In genomic region chr5:1474183-1474839, GRCh38 we compare ENCODE assay signal across 36 cellular contexts. TPM values are rescaled to one million over a fixed set of nuclear protein-coding genes. Genes with fewer than 3 reads are reported as not detected.
A peak's percentile ranks its signal among the peaks of the same experiment; 100 is the strongest.
DNase-seq lines count a peak whose midpoint lies in the region; ATAC-seq, FAIRE-seq and TF ChIP-seq lines count a peak whose summit lies in the region.
"Had no signal": no experiment of that assay in that cellular context is flagged by ENCODE, and none has a peak within 500 bp of the region (broad histone marks: within the 10 kb centered on the region; RNA-seq: fewer than 3 reads in every experiment).

No MANE protein-coding gene starts in this region.

- intact Hi-C loops in Right ventricle myocardium inferior (cut with DNase I) = no loop called here
- intact Hi-C loops in left ventricle myocardium superior (cut with micrococcal nuclease) = no loop called here
- intact Hi-C loops in kidney (cut with DNase I) = no loop called here

- H3K9me3 Mint-ChIP-seq in stimulated activated naive B cell treated with anti-CD40 and anti-IgM and Interleukin-4, amounts not matched to agents 10 μg/mL and 1 μg/mL and 100 μg/mL, for 72 hours = no peaks in the 10 kb centered on the region
- H3K9me3 Mint-ChIP-seq: activated CD4-positive, alpha-beta T cell treated with anti-CD3 and anti-CD28 coated beads, Interleukin-2, amount 10 ng/mL, durations not matched to agents 24 days and 14 days; activated naive CD4-positive, alpha-beta T cell treated with anti-CD3 and anti-CD28 coated beads, Interleukin-2, amount 50 U/mL, for 24 hours; activated T-helper 1 cell treated with anti-CD3 and anti-CD28 coated beads, Interleukin-12 subunit alpha, Interleukin-12 subunit beta, Interleukin-2, Interleukin-4 antibody, amounts not matched to agents 30 ng/mL and 10 ng/mL and 1 ng/mL, durations not matched to agents 14 hours and 24 hours and 36 hours; immature natural killer cell; mesothelial cell of epicardium; naive thymus-derived CD4-positive, alpha-beta T cell; T-helper 2 cell treated with Interferon-gamma antibody and Interleukin-4, amounts not matched to agents 5 μg/mL and 100 μg/mL, for 36 hours had no signal

- H3K27me3 Mint-ChIP-seq in stimulated activated naive B cell treated with anti-CD40 and anti-IgM and Interleukin-4, amounts not matched to agents 10 μg/mL and 1 μg/mL and 100 μg/mL, for 72 hours = no peaks in the 10 kb centered on the region
- H3K27me3 Mint-ChIP-seq: activated CD4-positive, alpha-beta T cell treated with anti-CD3 and anti-CD28 coated beads, Interleukin-2, amount 10 ng/mL, durations not matched to agents 24 days and 14 days; activated naive CD4-positive, alpha-beta T cell treated with anti-CD3 and anti-CD28 coated beads, Interleukin-2, amount 50 U/mL, for 24 hours; naive thymus-derived CD4-positive, alpha-beta T cell had no signal

- no peak for TF ChIP-seq POLR2A in Peyer's patch (IDR thresholded peaks at IDR 0.05)

- H3K4me1 ChIP-seq in Peyer's patch = no peaks in the 10 kb centered on the region
- H3K4me1 ChIP-seq in kidney (ENCODE audit: control insufficient read depth in 1 of 2, insufficient read depth in 1 of 2, low read depth in 1 of 2, low read length in 2 of 2) = peaks cover 0 to 4% of the 10 kb centered on the region in 2 donors

- no peak for FAIRE-seq in kidney (lab: Jason Lieb, UNC)
- FAIRE-seq: endometrium, K562 had no signal

- H3K9me3 ChIP-seq in Peyer's patch (no peaks in the 10 kb centered on the region), kidney (ENCODE audit: control insufficient read depth in 1 of 2, low read length in 2 of 2) (no peaks in the 10 kb centered on the region)
- H3K9me3 ChIP-seq: esophagus squamous epithelium, transverse colon had no signal

- no peak overlapping the region for H3K4me3 Mint-ChIP-seq in stimulated activated naive B cell treated with anti-CD40 and anti-IgM and Interleukin-4, amounts not matched to agents 10 μg/mL and 1 μg/mL and 100 μg/mL, for 72 hours
- H3K4me3 Mint-ChIP-seq: activated CD4-positive, alpha-beta T cell treated with anti-CD3 and anti-CD28 coated beads, Interleukin-2, amount 10 ng/mL, durations not matched to agents 24 days and 14 days; activated naive CD4-positive, alpha-beta T cell treated with anti-CD3 and anti-CD28 coated beads, Interleukin-2, amount 50 U/mL, for 24 hours; activated T-helper 1 cell treated with anti-CD3 and anti-CD28 coated beads, Interleukin-12 subunit alpha, Interleukin-12 subunit beta, Interleukin-2, Interleukin-4 antibody, amounts not matched to agents 30 ng/mL and 10 ng/mL and 1 ng/mL, durations not matched to agents 14 hours and 24 hours and 36 hours; immature natural killer cell; mesothelial cell of epicardium; naive thymus-derived CD4-positive, alpha-beta T cell; T-helper 2 cell treated with Interferon-gamma antibody and Interleukin-4, amounts not matched to agents 5 μg/mL and 100 μg/mL, for 36 hours had no signal

- peaks cover 61 to 77% of the 10 kb centered on the region in 2 donors for H3K36me3 Mint-ChIP-seq in stimulated activated naive B cell treated with anti-CD40 and anti-IgM and Interleukin-4, amounts not matched to agents 10 μg/mL and 1 μg/mL and 100 μg/mL, for 72 hours

- H3K4me1 Mint-ChIP-seq in stimulated activated naive B cell treated with anti-CD40 and anti-IgM and Interleukin-4, amounts not matched to agents 10 μg/mL and 1 μg/mL and 100 μg/mL, for 72 hours = peaks cover 21 to 32% of the 10 kb centered on the region in 2 donors
- H3K4me1 Mint-ChIP-seq: activated CD4-positive, alpha-beta T cell treated with anti-CD3 and anti-CD28 coated beads, Interleukin-2, amount 10 ng/mL, durations not matched to agents 24 days and 14 days; activated naive CD4-positive, alpha-beta T cell treated with anti-CD3 and anti-CD28 coated beads, Interleukin-2, amount 50 U/mL, for 24 hours; mesothelial cell of epicardium had no signal

- DNase-seq in Right ventricle myocardium inferior (ENCODE audit: missing footprints) = peak; percentile 11
- no peak for DNase-seq in left ventricle myocardium superior
- DNase-seq in Peyer's patch = peak in 2 of 3 donors; percentile 40 to 44
- DNase-seq in kidney = peak; percentile 64
- no peak for DNase-seq in stimulated activated naive B cell treated with anti-CD40 and anti-IgM and Interleukin-4, amounts not matched to agents 10 μg/mL and 1 μg/mL and 100 μg/mL, for 72 hours
- no peak for DNase-seq in NAMALWA (ENCODE audit: low spot score)
- DNase-seq: activated CD4-positive, alpha-beta T cell treated with anti-CD3 and anti-CD28 coated beads, Interleukin-2, amount 10 ng/mL, durations not matched to agents 24 days and 14 days; COR-L47; cortex of kidney; DMS79; esophagus squamous epithelium; foreskin melanocyte; GDM1; immature natural killer cell; naive thymus-derived CD4-positive, alpha-beta T cell; NCI-H1417; NCI-H2081 treated with DMSO at 0.1 percent for 48 hours; NCI-H774; RPMI8226; stimulated activated CD4-positive, alpha-beta T cell treated with anti-CD3 and anti-CD28 coated beads, Interleukin-2, amount 100 ng/mL, for 24 hours; transverse colon had no signal

- H3K27ac ChIP-seq in Peyer's patch (no peak overlapping the region), kidney (ENCODE audit: low read depth in 2 of 2, low read length in 2 of 2) (no peak overlapping the region)
- H3K27ac ChIP-seq: BLaER1 treated with 17β-estradiol and CSF1 and Interleukin-3, amounts not matched to agents 10 nM and 100 nM; cardiac muscle cell; esophagus squamous epithelium; transverse colon; VCaP had no signal

- ATAC-seq in Right ventricle myocardium inferior (no peak), left ventricle myocardium superior (no peak), GM19467 (IDR thresholded peaks at IDR 0.05; ENCODE audit: unreplicated experiment) (no peak)
- ATAC-seq in stimulated activated naive B cell treated with anti-CD40 and anti-IgM and Interleukin-4, amounts not matched to agents 10 μg/mL and 1 μg/mL and 100 μg/mL, for 72 hours (replicated peaks) = no peak
- ATAC-seq: K562, left lobe of liver had no signal

- no peaks in the 10 kb centered on the region for H3K27me3 ChIP-seq in Peyer's patch
- H3K27me3 ChIP-seq: BLaER1 treated with 17β-estradiol and CSF1 and Interleukin-3, amounts not matched to agents 10 nM and 100 nM; cardiac muscle cell; esophagus squamous epithelium; transverse colon had no signal

- TF ChIP-seq CTCF in Peyer's patch (IDR thresholded peaks at IDR 0.05) (no peak), kidney (IDR thresholded peaks at IDR 0.05; ENCODE audit: borderline replicate concordance, extremely low read depth, insufficient read depth) (no peak)

- no peak overlapping the region for H3K9ac ChIP-seq in kidney (ENCODE audit: low read length in 2 of 2)
- H3K9ac ChIP-seq: BLaER1 treated with 17β-estradiol and CSF1 and Interleukin-3, amounts not matched to agents 10 nM and 100 nM had no signal

- no peaks in the 10 kb centered on the region for H3K36me3 ChIP-seq in Peyer's patch
- H3K36me3 ChIP-seq in kidney (ENCODE audit: control insufficient read depth in 1 of 2, insufficient read depth in 2 of 2, low read length in 2 of 2) = peaks cover 0 to 3% of the 10 kb centered on the region in 2 donors
- H3K36me3 ChIP-seq: transverse colon had no signal

- peak overlapping the region; percentile 17 for H3K27ac Mint-ChIP-seq in stimulated activated naive B cell treated with anti-CD40 and anti-IgM and Interleukin-4, amounts not matched to agents 10 μg/mL and 1 μg/mL and 100 μg/mL, for 72 hours
- H3K27ac Mint-ChIP-seq: activated CD4-positive, alpha-beta T cell treated with anti-CD3 and anti-CD28 coated beads, Interleukin-2, amount 10 ng/mL, durations not matched to agents 24 days and 14 days; activated naive CD4-positive, alpha-beta T cell treated with anti-CD3 and anti-CD28 coated beads, Interleukin-2, amount 50 U/mL, for 24 hours; activated T-helper 1 cell treated with anti-CD3 and anti-CD28 coated beads, Interleukin-12 subunit alpha, Interleukin-12 subunit beta, Interleukin-2, Interleukin-4 antibody, amounts not matched to agents 30 ng/mL and 10 ng/mL and 1 ng/mL, durations not matched to agents 14 hours and 24 hours and 36 hours; mesothelial cell of epicardium; T-helper 2 cell treated with Interferon-gamma antibody and Interleukin-4, amounts not matched to agents 5 μg/mL and 100 μg/mL, for 36 hours had no signal

- H3K4me3 ChIP-seq in Peyer's patch (no peak overlapping the region), kidney (ENCODE audit: low read length in 2 of 2) (no peak overlapping the region)
- H3K4me3 ChIP-seq: BLaER1 treated with 17β-estradiol and CSF1 and Interleukin-3, amounts not matched to agents 10 nM and 100 nM; cardiac muscle cell; esophagus squamous epithelium; K562; smooth muscle cell; transverse colon had no signal

RNA-seq across cellular contexts. Expression of gene SLC6A3, which starts 29.1 kb away (rescaled TPM):
- total RNA-seq in Right ventricle myocardium inferior (not detected), left ventricle myocardium superior (not detected), Peyer's patch (under 1 TPM in 2 of 4 donors, not detected in 2; 0.40 to 0.70 TPM), kidney (0.54 TPM)
- polyA plus RNA-seq in kidney (ENCODE audit: insufficient read depth, low read depth, low replicate concordance) = 0.09 TPM
- total RNA-seq: activated CD4-positive, alpha-beta T cell treated with anti-CD3 and anti-CD28 coated beads, Interleukin-2, amount 10 ng/mL, durations not matched to agents 24 days and 14 days; activated T-helper 1 cell treated with anti-CD3 and anti-CD28 coated beads, Interleukin-12 subunit alpha, Interleukin-12 subunit beta, Interleukin-2, Interleukin-4 antibody, amounts not matched to agents 30 ng/mL and 10 ng/mL and 1 ng/mL, durations not matched to agents 14 hours and 24 hours and 36 hours; cardiac muscle cell; HT-29; K562; left lobe of liver; MCF 10A; osteocyte; smooth muscle cell; transverse colon had no signal
- polyA plus RNA-seq: cardiac muscle cell; immature natural killer cell; K562; naive thymus-derived CD4-positive, alpha-beta T cell; smooth muscle cell had no signal

RNA-seq across cellular contexts. Expression of gene LPCAT1, which starts 49.4 kb away (rescaled TPM):
- 13.4 TPM for total RNA-seq in Right ventricle myocardium inferior
- 13.4 TPM for total RNA-seq in left ventricle myocardium superior
- total RNA-seq in Peyer's patch = 10 to 100 TPM in 3 of 4 donors, 1 to 10 TPM in 1; 8.8 to 59.4 (median 28.5) TPM
- 46.5 TPM for total RNA-seq in kidney
- 22.2 TPM for polyA plus RNA-seq in kidney (ENCODE audit: insufficient read depth, low read depth, low replicate concordance)

Comparison
In these comparisons a context has a peak if more than half of its experiments do, and no peak if none do; other contexts are left out.
1. DNase-seq: peak in Right ventricle myocardium inferior (single experiment), Peyer's patch (2 of 3) and kidney (single experiment); none in left ventricle myocardium superior (single experiment), stimulated activated naive B cell treated with anti-CD40 and anti-IgM and Interleukin-4, amounts not matched to agents 10 μg/mL and 1 μg/mL and 100 μg/mL, for 72 hours (single experiment) and NAMALWA (single experiment).